In the genomic region with DNA sequence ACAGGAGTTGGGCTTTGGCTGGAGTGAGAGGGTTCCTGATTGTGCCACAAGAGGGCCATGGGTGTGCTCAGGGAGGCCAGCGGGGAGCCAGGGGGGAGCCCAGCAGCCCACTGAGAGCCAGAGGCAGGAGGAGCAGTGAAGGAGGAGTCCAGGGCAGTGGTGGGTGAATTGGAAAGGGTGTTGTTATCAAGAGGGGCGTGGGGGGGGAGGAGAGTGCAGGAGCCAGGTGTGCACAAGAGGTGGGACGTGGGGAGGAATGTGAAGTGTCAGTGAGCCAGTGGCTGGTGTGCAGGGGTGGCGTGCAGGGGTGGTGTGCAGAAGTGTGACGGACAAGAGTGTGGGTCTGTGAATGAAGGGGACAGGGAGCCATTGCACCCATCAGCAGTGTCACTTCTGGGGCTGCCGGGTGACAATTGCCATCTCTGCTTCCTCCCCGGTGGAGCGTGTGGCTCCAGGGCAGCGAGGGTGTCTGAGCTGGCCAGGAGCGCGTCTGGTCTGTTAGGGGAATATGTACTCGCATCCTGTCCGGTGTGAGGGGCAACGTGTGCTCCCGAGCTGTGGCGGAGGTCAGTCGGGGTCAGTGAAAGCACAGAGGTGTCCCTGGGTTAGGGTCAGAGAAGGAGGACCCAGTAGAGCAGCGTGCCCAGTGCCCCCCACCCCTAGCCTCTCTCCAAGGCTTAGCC, we compare ENCODE assay signal across 8 cellular contexts. TPM values are rescaled to one million over a fixed set of nuclear protein-coding genes. Genes with fewer than 3 reads are reported as not detected.
DNase-seq lines count a peak whose midpoint lies in the region; ATAC-seq and TF ChIP-seq lines count a peak whose summit lies in the region.

No MANE protein-coding gene starts in this region.

- H4K20me1 ChIP-seq in PC-9 (ENCODE audit: insufficient read depth) = peaks cover 48% of the 10 kb centered on the region

- H3K36me3 ChIP-seq in PC-9 (ENCODE audit: low read depth) (peaks cover 5% of the 10 kb centered on the region), tibial nerve (no peaks in the 10 kb centered on the region)

- H3K27ac Mint-ChIP-seq in central memory CD8-positive, alpha-beta T cell (ENCODE audit: low read depth) = peak overlapping the region; percentile 80

- peaks cover 57% of the 10 kb centered on the region for H3K4me1 Mint-ChIP-seq in central memory CD8-positive, alpha-beta T cell

- H3K4me3 ChIP-seq in PC-9 = peak overlapping the region; percentile 87
- peak overlapping the region; percentile 46 to 91 (median 76) for H3K4me3 ChIP-seq in tibial nerve

- WGBS in tibial nerve, 2 donors = 27 to 32% methylated on average over 18 of the region's 18 CpGs

- TF ChIP-seq EP300 in tibial nerve (IDR thresholded peaks at IDR 0.05) = no peak

- H3K79me2 ChIP-seq in PC-9 (ENCODE audit: low read depth) = peaks cover 69% of the 10 kb centered on the region

- H3K4me2 ChIP-seq in PC-9 = peak overlapping the region; percentile 94

- H3K27me3 ChIP-seq in PC-9 (ENCODE audit: insufficient read depth, low read depth) = no peaks in the 10 kb centered on the region
- no peaks in the 10 kb centered on the region for H3K27me3 ChIP-seq in tibial nerve

- peak overlapping the region; percentile 40 for H3K27ac ChIP-seq in PC-9
- peak overlapping the region; percentile 87 to 99 (median 97) for H3K27ac ChIP-seq in tibial nerve

- no peak for TF ChIP-seq POLR2A in tibial nerve (IDR thresholded peaks at IDR 0.05)

- DNase-seq in activated CD4-positive, alpha-beta T cell treated with anti-CD3 and anti-CD28 coated beads, Interleukin-2, amount 50 U/mL, for 1 hour = peak; percentile 33
- DNase-seq in activated CD4-positive, alpha-beta T cell treated with anti-CD3 and anti-CD28 coated beads for 4 hours = no peak
- no peak for DNase-seq in PC-9
- no peak for DNase-seq in central memory CD8-positive, alpha-beta T cell (ENCODE audit: low spot score in 2 of 2)
- DNase-seq in left lobe of liver (ENCODE audit: low spot score) = no peak
- DNase-seq in tibial nerve (ENCODE audit: low spot score in 2 of 2) = no peak
- DNase-seq in SIG-M5 treated with dmso at 0.1 percent for 504 hours (lab: John Stamatoyannopoulos, UW; ENCODE audit: unreplicated experiment) = no peak

- H3K9me3 Mint-ChIP-seq in central memory CD8-positive, alpha-beta T cell = no peaks in the 10 kb centered on the region

- H3K4me3 Mint-ChIP-seq in central memory CD8-positive, alpha-beta T cell = peak overlapping the region; percentile 98

- CTCF ChIA-PET in PC-9 (lab: Charles Lee) = interaction anchor here (0.6 to 2.5 kb wide), 7 partner anchors 9 to 26 kb away, joined by 3 to 12 read pairs (median 6); no protein-coding TSS in a partner anchor

- TF ChIP-seq CTCF in PC-9 (conservative IDR thresholded peaks at IDR 0.05) (peak; percentile 65), tibial nerve (IDR thresholded peaks at IDR 0.05) (peak in 4 of 5 experiments; percentile 44 to 65 (median 58))

- TSS peak; percentile 40 for BruUV-seq in PC-9 (replicated peaks; lab: Mats Ljungman, UMichigan)

- H3K4me1 ChIP-seq in PC-9 (replicated peaks; ENCODE audit: insufficient read depth) (peaks cover 35% of the 10 kb centered on the region), tibial nerve (peaks cover 0 to 77% (median 58%) of the 10 kb centered on the region in 4 donors)

- H3F3A ChIP-seq in PC-9 (ENCODE audit: insufficient read depth, low read depth) = peaks cover 41% of the 10 kb centered on the region

- H2AFZ ChIP-seq in PC-9 = no peak overlapping the region

- peaks cover 11% of the 10 kb centered on the region for H3K36me3 Mint-ChIP-seq in central memory CD8-positive, alpha-beta T cell (ENCODE audit: insufficient read depth)

- H3K9me2 ChIP-seq in PC-9 (ENCODE audit: insufficient read depth) = no peaks in the 10 kb centered on the region

- intact Hi-C loops in PC-9 (cut with micrococcal nuclease; ENCODE audit: unreplicated experiment) = loop anchor here (5.0 to 10.0 kb wide), 3 partner anchors 127 to 527 kb away; partner anchors contain the start of genes CDK2AP2, PITPNM1 and RCE1

- ATAC-seq in central memory CD8-positive, alpha-beta T cell (replicated peaks; ENCODE audit: extremely low read depth, poor library complexity, severe bottlenecking) = no peak
- ATAC-seq in left lobe of liver (peak; percentile 47), HG03354 (IDR thresholded peaks at IDR 0.05; ENCODE audit: poor library complexity, severe bottlenecking, unreplicated experiment) (no peak)

- H3K27me3 Mint-ChIP-seq in central memory CD8-positive, alpha-beta T cell = no peaks in the 10 kb centered on the region

- H3K9me3 ChIP-seq in PC-9 (ENCODE audit: insufficient read depth, low read depth) (no peaks in the 10 kb centered on the region), tibial nerve (no peaks in the 10 kb centered on the region)

- POLR2A ChIA-PET in PC-9 (lab: Charles Lee; ENCODE audit: unreplicated experiment) = interaction anchor here (0.7 to 1.4 kb wide), 5 partner anchors 9 to 204 kb away, joined by 5 to 10 read pairs (median 7); partner anchors contain the start of gene POLD4

RNA-seq across cellular contexts. Expression of gene CLCF1, which starts 1.7 kb away (rescaled TPM):
- total RNA-seq in PC-9 (2021) (15.9 and 17.0 TPM in 2 replicates), left lobe of liver (0.43 TPM), tibial nerve (10 to 100 TPM in 1 of 4 donors, 1 to 10 TPM in 3; 3.7 to 23.1 (median 5.9) TPM)

RNA-seq across cellular contexts. Expression of gene POLD4, which starts 18.3 kb away (rescaled TPM):
- 67.1 and 83.7 TPM in 2 replicates for total RNA-seq in PC-9 (2021)
- total RNA-seq in left lobe of liver = 96.6 TPM
- total RNA-seq in tibial nerve = 100 to 1,000 TPM in 1 of 4 donors, 10 to 100 TPM in 3; 70.8 to 154 (median 88.5) TPM

RNA-seq across cellular contexts. Expression of gene RAD9A, which starts 20.1 kb away (rescaled TPM):
- 62.8 and 79.8 TPM in 2 replicates for total RNA-seq in PC-9 (2021)
- total RNA-seq in left lobe of liver = 14.9 TPM
- 10 to 100 TPM; 22.7 to 39.0 (median 36.4) TPM for total RNA-seq in tibial nerve

RNA-seq across cellular contexts. Expression of gene PPP1CA, which starts 30.0 kb away (rescaled TPM):
- total RNA-seq in PC-9 (2021) (306 and 351 TPM in 2 replicates), left lobe of liver (63.1 TPM), tibial nerve (10 to 100 TPM; 50.6 to 97.8 (median 72.7) TPM)

RNA-seq across cellular contexts. Expression of gene TBC1D10C, which starts 32.2 kb away (rescaled TPM):
- total RNA-seq in PC-9 (2021) = 0.58 TPM in 1 of 2 replicates, not detected in the other
- total RNA-seq in left lobe of liver = 1.1 TPM
- total RNA-seq in tibial nerve = 1 to 10 TPM; 1.5 to 4.5 (median 2.2) TPM
